ENCODE assay signal across 16 cellular contexts in the genomic region with DNA sequence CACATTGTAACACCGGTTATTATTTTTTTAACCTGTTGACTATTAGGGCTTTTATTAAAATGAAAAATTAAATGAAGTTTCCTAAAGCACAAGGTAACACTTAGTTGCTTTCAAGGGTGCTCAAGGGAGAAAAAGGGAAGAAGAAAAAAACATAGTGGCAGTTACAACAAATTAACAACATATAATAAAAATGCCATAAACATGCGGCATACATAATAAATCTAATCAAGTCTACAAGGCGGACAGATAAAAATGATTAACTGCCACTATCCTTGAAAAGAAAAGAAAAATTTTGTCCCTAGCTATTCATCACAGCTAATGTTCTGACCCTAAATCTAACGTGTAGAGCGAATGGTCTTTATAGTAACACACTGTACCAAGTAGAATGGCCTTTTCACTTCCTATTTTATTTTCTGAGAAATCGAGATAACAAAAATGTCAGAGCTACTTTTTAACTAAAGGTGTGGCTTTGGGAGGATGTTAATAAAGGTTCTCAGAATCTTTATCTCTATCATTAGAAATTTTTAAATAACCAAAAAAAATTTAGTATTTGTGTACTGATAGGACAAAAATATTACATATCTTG.
A peak's percentile ranks its signal among the peaks of the same experiment; 100 is the strongest.
DNase-seq lines count a peak whose midpoint lies in the region; ATAC-seq and TF ChIP-seq lines count a peak whose summit lies in the region.
"Had no signal": no experiment of that assay in that cellular context is flagged by ENCODE, and none has a peak within 500 bp of the region (broad histone marks: within the 10 kb centered on the region; RNA-seq: fewer than 3 reads in every experiment).

No MANE protein-coding gene starts in this region.

- TF ChIP-seq CTCF in DOHH2 (IDR thresholded peaks at IDR 0.05; ENCODE audit: low read depth, low read length, poor library complexity, severe bottlenecking), result no peak
- no peak for TF ChIP-seq CTCF in activated CD8-positive, alpha-beta T cell treated with anti-CD3 and anti-CD28 coated beads for 36 hours (IDR thresholded peaks at IDR 0.05)
- no peak for TF ChIP-seq CTCF in natural killer cell (IDR thresholded peaks at IDR 0.05)

- H4K20me1 ChIP-seq in DOHH2 (ENCODE audit: control insufficient read depth, insufficient read depth, low read depth, low read length), result peaks cover 9% of the 10 kb centered on the region; the same call in 1 of the 2 replicates

- H3K9me2 ChIP-seq in DOHH2 (replicated peaks; ENCODE audit: control insufficient read depth, low read length), result no peaks in the 10 kb centered on the region

- peaks cover 7% of the 10 kb centered on the region for H3K36me3 Mint-ChIP-seq in activated CD8-positive, alpha-beta T cell treated with anti-CD3 and anti-CD28 coated beads for 36 hours (ENCODE audit: low read depth)
- H3K36me3 Mint-ChIP-seq in natural killer cell, result no peaks in the 10 kb centered on the region

- H3F3A ChIP-seq in DOHH2 (ENCODE audit: control insufficient read depth, insufficient read depth), result peaks cover 25% of the 10 kb centered on the region

- peak overlapping the region; percentile 78 for H3K4me2 ChIP-seq in DOHH2 (ENCODE audit: low read length)

- H3K27me3 Mint-ChIP-seq in activated CD8-positive, alpha-beta T cell treated with anti-CD3 and anti-CD28 coated beads for 36 hours, result no peaks in the 10 kb centered on the region
- H3K27me3 Mint-ChIP-seq in natural killer cell (ENCODE audit: low read depth in 2 of 2), result no peaks in the 10 kb centered on the region

- peaks cover 4% of the 10 kb centered on the region; the same call in 1 of the 2 replicates for H3K36me3 ChIP-seq in DOHH2 (ENCODE audit: control insufficient read depth, low read length)
- H3K36me3 ChIP-seq: brain microvascular endothelial cell, esophagus muscularis mucosa, right lobe of liver had no signal

- POLR2A ChIA-PET in activated CD8-positive, alpha-beta T cell treated with anti-CD3 and anti-CD28 coated beads for 36 hours (lab: Charles Lee), result interaction anchor here (0.6 to 4.8 kb wide), 12 partner anchors 14 to 412 kb away, joined by 3 to 47 read pairs (median 4); no protein-coding TSS in a partner anchor

- H3K9me3 Mint-ChIP-seq in activated CD8-positive, alpha-beta T cell treated with anti-CD3 and anti-CD28 coated beads for 36 hours, result peaks cover 2% of the 10 kb centered on the region
- H3K9me3 Mint-ChIP-seq in natural killer cell, result no peaks in the 10 kb centered on the region

- no peaks in the 10 kb centered on the region for H3K9me3 ChIP-seq in DOHH2 (ENCODE audit: control insufficient read depth, insufficient read depth, low read length)
- H3K9me3 ChIP-seq: esophagus muscularis mucosa, right lobe of liver had no signal

- peak overlapping the region; percentile 31 for H3K27ac ChIP-seq in DOHH2 (ENCODE audit: low read depth, low read length)
- H3K27ac ChIP-seq: brain microvascular endothelial cell, dorsolateral prefrontal cortex, GM23248, right lobe of liver had no signal

- in situ Hi-C loops in KBM-7 (cut with MboI; ENCODE audit: low pct_unique_long_range_greater_than_20kb, low sequenced_read_pairs), result no loop called here

- DNase-seq in KBM-7, result peak; percentile 32
- DNase-seq in activated CD8-positive, alpha-beta T cell treated with anti-CD3 and anti-CD28 coated beads for 36 hours, result no peak
- no peak for DNase-seq in natural killer cell
- DNase-seq in amniotic stem cell (lab: John Stamatoyannopoulos, UW), result no peak
- DNase-seq in NCI-H2227 (lab: John Stamatoyannopoulos, UW; ENCODE audit: unreplicated experiment), result no peak
- no peak for DNase-seq in RPMI8226
- DNase-seq: activated CD4-positive, alpha-beta T cell treated with anti-CD3 and anti-CD28 coated beads, Interleukin-2, amount 50 U/mL, for 4 hours; brain microvascular endothelial cell; DMS79; dorsolateral prefrontal cortex; GM23248; NCI-H2227 treated with DMSO at 0.1 percent for 48 hours; right lobe of liver had no signal

- peak overlapping the region; percentile 53 for H3K4me3 Mint-ChIP-seq in activated CD8-positive, alpha-beta T cell treated with anti-CD3 and anti-CD28 coated beads for 36 hours
- peak overlapping the region; percentile 35 for H3K4me3 Mint-ChIP-seq in natural killer cell

- peak overlapping the region; percentile 89 for H3K27ac Mint-ChIP-seq in activated CD8-positive, alpha-beta T cell treated with anti-CD3 and anti-CD28 coated beads for 36 hours
- no peak overlapping the region for H3K27ac Mint-ChIP-seq in natural killer cell

- H3K4me1 Mint-ChIP-seq in activated CD8-positive, alpha-beta T cell treated with anti-CD3 and anti-CD28 coated beads for 36 hours (ENCODE audit: low read depth), result peaks cover 78% of the 10 kb centered on the region
- H3K4me1 Mint-ChIP-seq in natural killer cell, result peaks cover 37 to 44% of the 10 kb centered on the region in 2 donors

- ATAC-seq in activated CD8-positive, alpha-beta T cell treated with anti-CD3 and anti-CD28 coated beads for 36 hours, result no peak
- ATAC-seq in natural killer cell (no peak), GM21576 (IDR thresholded peaks at IDR 0.05; ENCODE audit: unreplicated experiment) (no peak)
- ATAC-seq: right lobe of liver had no signal

- peaks cover 90% of the 10 kb centered on the region for H3K4me1 ChIP-seq in DOHH2 (ENCODE audit: control insufficient read depth, low read length)

- intact Hi-C loops in activated CD8-positive, alpha-beta T cell treated with anti-CD3 and anti-CD28 coated beads for 36 hours (cut with micrococcal nuclease), result loop anchor here (10.0 kb wide), 1 partner anchor 324 kb away; no protein-coding TSS in a partner anchor
- intact Hi-C loops in natural killer cell (cut with micrococcal nuclease), result no loop called here

- H3K4me3 ChIP-seq in DOHH2 (ENCODE audit: low read length), result peak overlapping the region; percentile 49
- H3K4me3 ChIP-seq: esophagus muscularis mucosa, GM23248, right lobe of liver had no signal

- H3K27me3 ChIP-seq in DOHH2 (ENCODE audit: control insufficient read depth, low read length), result no peaks in the 10 kb centered on the region
- H3K27me3 ChIP-seq: brain microvascular endothelial cell, dorsolateral prefrontal cortex, esophagus muscularis mucosa, right lobe of liver had no signal

- CTCF ChIA-PET in activated CD8-positive, alpha-beta T cell treated with anti-CD3 and anti-CD28 coated beads for 36 hours (lab: Charles Lee), result interaction anchor here (0.7 to 2.9 kb wide), 2 partner anchors 13 to 28 kb away, joined by 3 to 6 read pairs; no protein-coding TSS in a partner anchor

- peaks cover 88% of the 10 kb centered on the region for H3K79me2 ChIP-seq in DOHH2 (ENCODE audit: control insufficient read depth, low read length)
